8 cellular contexts compared by ENCODE assay signal in genomic region chr9:99299214-99300102, GRCh38.
DNase-seq lines count a peak whose midpoint lies in the region; ATAC-seq and TF ChIP-seq lines count a peak whose summit lies in the region.

No MANE protein-coding gene starts in this region.

- H3K4me1 Mint-ChIP-seq in activated naive CD8-positive, alpha-beta T cell treated with anti-CD3 and anti-CD28 coated beads, Interleukin-2, amount 50 U/mL, for 24 hours, result peaks cover 2% of the 10 kb centered on the region

- peak; percentile 45 for TF ChIP-seq CTCF in GM13977 (IDR thresholded peaks at IDR 0.05; ENCODE audit: extremely low read depth, insufficient read depth, missing control alignments)
- peak; percentile 57 for TF ChIP-seq CTCF in OCI-LY7 (conservative IDR thresholded peaks at IDR 0.05; ENCODE audit: low read length)
- TF ChIP-seq CTCF in fibroblast of pulmonary artery (IDR thresholded peaks at IDR 0.05; ENCODE audit: low read length, missing control alignments), result peak; percentile 13

- H3K27ac Mint-ChIP-seq in activated naive CD8-positive, alpha-beta T cell treated with anti-CD3 and anti-CD28 coated beads, Interleukin-2, amount 50 U/mL, for 24 hours, result no peak overlapping the region

- no TSS peak for BruUV-seq in OCI-LY7 (replicated peaks; lab: Mats Ljungman, UMichigan)

- DNase-seq in A172 (ENCODE audit: low spot score) (peak; percentile 67), GM13977 (ENCODE audit: low spot score) (peak; percentile 59), OCI-LY7 (ENCODE audit: low spot score) (peak; percentile 7), fibroblast of pulmonary artery (ENCODE audit: low read depth) (peak; percentile 32), NCI-H345 (lab: John Stamatoyannopoulos, UW) (no peak), activated gamma-delta T cell (lab: John Stamatoyannopoulos, UW) (no peak), NCI-H2107 treated with DMSO at 0.1 percent for 48 hours (lab: John Stamatoyannopoulos, UW; ENCODE audit: unreplicated experiment) (no peak)
- no peak for DNase-seq in activated naive CD8-positive, alpha-beta T cell treated with anti-CD3 and anti-CD28 coated beads, Interleukin-2, amount 50 U/mL, for 24 hours

- POLR2A ChIA-PET in OCI-LY7 (lab: Charles Lee), result interaction anchor here (0.7 kb wide), 1 partner anchor 307 kb away, joined by 3 read pairs; no protein-coding TSS in a partner anchor

- no peaks in the 10 kb centered on the region for H3K79me2 ChIP-seq in OCI-LY7 (ENCODE audit: insufficient read depth, low read depth, low read length)

- CTCF ChIA-PET in OCI-LY7 (lab: Charles Lee; ENCODE audit: unreplicated experiment), result no interaction called here

- no peaks in the 10 kb centered on the region for H3K4me1 ChIP-seq in OCI-LY7 (ENCODE audit: insufficient read depth, low read length, poor library complexity, severe bottlenecking)

- no peak overlapping the region for H3K4me3 Mint-ChIP-seq in activated naive CD8-positive, alpha-beta T cell treated with anti-CD3 and anti-CD28 coated beads, Interleukin-2, amount 50 U/mL, for 24 hours

- no peaks in the 10 kb centered on the region for H3K9me2 ChIP-seq in OCI-LY7 (ENCODE audit: insufficient read depth, low read length)

- H3K9me3 ChIP-seq in OCI-LY7 (ENCODE audit: low read length), result no peaks in the 10 kb centered on the region

- H2AFZ ChIP-seq in OCI-LY7 (ENCODE audit: low read length), result no peak overlapping the region

- intact Hi-C loops in OCI-LY7 (cut with micrococcal nuclease; ENCODE audit: unreplicated experiment), result no loop called here

- H3K36me3 Mint-ChIP-seq in activated naive CD8-positive, alpha-beta T cell treated with anti-CD3 and anti-CD28 coated beads, Interleukin-2, amount 50 U/mL, for 24 hours (ENCODE audit: low read depth), result no peaks in the 10 kb centered on the region

- no peaks in the 10 kb centered on the region for H4K20me1 ChIP-seq in OCI-LY7 (ENCODE audit: insufficient read depth, low read length)

- H3K4me2 ChIP-seq in OCI-LY7 (ENCODE audit: low read length), result no peak overlapping the region

- no peaks in the 10 kb centered on the region for H3K36me3 ChIP-seq in OCI-LY7 (ENCODE audit: insufficient read depth, low read length)

- ATAC-seq in activated naive CD8-positive, alpha-beta T cell treated with anti-CD3 and anti-CD28 coated beads, Interleukin-2, amount 50 U/mL, for 24 hours, result no peak

- in situ Hi-C loops in GM13977 (cut with MboI; ENCODE audit: low pct_unique_long_range_greater_than_20kb, low sequenced_read_pairs, unreplicated experiment), result loop anchor here (25.0 kb wide), 1 partner anchor 713 kb away; no protein-coding TSS in a partner anchor

- H3K4me3 ChIP-seq in OCI-LY7 (ENCODE audit: low read depth, low read length, poor library complexity, severe bottlenecking) (no peak overlapping the region), fibroblast of pulmonary artery (replicated peaks; ENCODE audit: low read depth, low read length) (no peak overlapping the region)

- H3K27ac ChIP-seq in OCI-LY7 (ENCODE audit: low read depth, low read length, poor library complexity, severe bottlenecking), result no peak overlapping the region

- no peaks in the 10 kb centered on the region for H3K9me3 Mint-ChIP-seq in activated naive CD8-positive, alpha-beta T cell treated with anti-CD3 and anti-CD28 coated beads, Interleukin-2, amount 50 U/mL, for 24 hours

- peaks cover 30% of the 10 kb centered on the region for H3K27me3 Mint-ChIP-seq in activated naive CD8-positive, alpha-beta T cell treated with anti-CD3 and anti-CD28 coated beads, Interleukin-2, amount 50 U/mL, for 24 hours

Comparison
In these comparisons a context has a peak if more than half of its experiments do, and no peak if none do; other contexts are left out.
1. DNase-seq: peak in A172 (single experiment), GM13977 (single experiment), OCI-LY7 (single experiment) and fibroblast of pulmonary artery (single experiment); none in activated naive CD8-positive, alpha-beta T cell treated with anti-CD3 and anti-CD28 coated beads, Interleukin-2, amount 50 U/mL, for 24 hours (single experiment), NCI-H345 (single experiment), activated gamma-delta T cell (single experiment) and NCI-H2107 treated with DMSO at 0.1 percent for 48 hours (single experiment).
2. Peak in every context shown above with its lines, with median percentiles within 50 percentile points of each other: CTCF ChIP-seq.